In the genomic region with DNA sequence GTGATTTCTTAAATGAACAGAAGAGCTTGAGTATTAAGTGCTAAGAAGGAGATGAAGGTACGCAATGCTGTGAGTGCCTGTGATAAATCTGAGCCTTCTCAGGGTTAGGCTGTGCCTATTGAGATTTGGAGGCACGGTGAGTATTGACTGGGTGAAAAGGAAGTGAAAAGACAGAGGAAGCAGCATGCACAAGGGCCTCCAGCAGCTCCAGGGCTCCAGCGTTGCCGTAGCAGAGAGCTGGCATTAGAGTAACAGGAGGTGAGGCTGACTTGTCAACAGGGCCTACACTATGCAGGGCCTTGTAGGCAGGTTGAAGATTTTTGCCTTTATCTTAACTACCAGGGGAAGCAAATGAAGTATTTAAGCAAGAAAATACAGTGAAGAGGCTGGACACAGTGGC, we compare ENCODE assay signal across 20 cellular contexts. TPM values are rescaled to one million over a fixed set of nuclear protein-coding genes. Genes with fewer than 3 reads are reported as not detected.
A peak's percentile ranks its signal among the peaks of the same experiment; 100 is the strongest.
DNase-seq lines count a peak whose midpoint lies in the region; ATAC-seq and TF ChIP-seq lines count a peak whose summit lies in the region.
"Had no signal": no experiment of that assay in that cellular context is flagged by ENCODE, and none has a peak within 500 bp of the region (broad histone marks: within the 10 kb centered on the region; RNA-seq: fewer than 3 reads in every experiment).

No MANE protein-coding gene starts in this region.

- intact Hi-C loops in heart right ventricle (cut with DNase I) = no loop called here
- intact Hi-C loops in left ventricle myocardium superior (cut with micrococcal nuclease) = no loop called here
- intact Hi-C loops in right cardiac atrium (cut with DNase I) = no loop called here

- H2AFZ ChIP-seq in GM23248 = no peak overlapping the region

- in situ Hi-C loops in GM23248 (cut with MboI) = no loop called here

- no peaks in the 10 kb centered on the region for H3K79me2 ChIP-seq in GM23248 (ENCODE audit: insufficient read depth)

- H3K27me3 ChIP-seq in heart right ventricle = no peaks in the 10 kb centered on the region
- no peaks in the 10 kb centered on the region for H3K27me3 ChIP-seq in right cardiac atrium (ENCODE audit: control insufficient read depth, insufficient read depth)
- H3K27me3 ChIP-seq in thymus (ENCODE audit: control insufficient read depth, insufficient read depth) = no peaks in the 10 kb centered on the region
- peaks cover 4% of the 10 kb centered on the region; the same call in 1 of the 2 replicates for H3K27me3 ChIP-seq in GM23248 (replicated peaks; ENCODE audit: insufficient read depth)
- H3K27me3 ChIP-seq: dorsolateral prefrontal cortex, SJSA1, transverse colon had no signal

- H3K4me1 ChIP-seq in heart right ventricle (peaks cover 39 to 98% (median 74%) of the 10 kb centered on the region in 9 donors), right cardiac atrium (ENCODE audit: control insufficient read depth, insufficient read depth, low read length) (peaks cover 26% of the 10 kb centered on the region), thymus (ENCODE audit: control insufficient read depth, insufficient read depth, low read length) (peaks cover 13% of the 10 kb centered on the region), GM23248 (ENCODE audit: insufficient read depth) (0 out of 2 replicates have a peak, but pooled peaks cover 7% of the 10 kb centered on the region)
- H3K4me1 ChIP-seq: SJSA1 had no signal

- ATAC-seq in heart right ventricle (no peak), left ventricle myocardium superior (no peak), right cardiac atrium (no peak), GM18519 (IDR thresholded peaks at IDR 0.05; ENCODE audit: low FRiP score, unreplicated experiment) (no peak)
- ATAC-seq: HCT116 had no signal

- H3K9me3 ChIP-seq in heart right ventricle (no peaks in the 10 kb centered on the region), right cardiac atrium (ENCODE audit: control insufficient read depth, low read length) (no peaks in the 10 kb centered on the region), thymus (ENCODE audit: control insufficient read depth) (no peaks in the 10 kb centered on the region), GM23248 (ENCODE audit: low read depth) (no peaks in the 10 kb centered on the region)
- H3K9me3 ChIP-seq: Caco-2, SJSA1, transverse colon had no signal

- H3K9me2 ChIP-seq in GM23248 (ENCODE audit: insufficient read depth) = no peaks in the 10 kb centered on the region

- H3K27ac ChIP-seq in heart right ventricle = peak overlapping the region in 6 of 10 donors; percentile 2 to 90 (median 46)
- H3K27ac ChIP-seq in right cardiac atrium (ENCODE audit: low read length) = peak overlapping the region; percentile 47
- peak overlapping the region; percentile 68 for H3K27ac ChIP-seq in thymus (ENCODE audit: low read depth)
- no peak overlapping the region for H3K27ac ChIP-seq in GM23248
- H3K27ac ChIP-seq: SJSA1 had no signal

- WGBS in heart right ventricle, 2 donors = 47 to 69% methylated on average over 4 of the region's 4 CpGs
- 72% methylated on average over 4 of the region's 4 CpGs for WGBS in right cardiac atrium
- 68% methylated on average over 4 of the region's 4 CpGs for WGBS in thymus
- 77 to 85% methylated on average over 4 of the region's 4 CpGs for WGBS in GM23248 (ENCODE audit: low coverage in 1 of 2, low lambda C conversion rate in 2 of 2, missing lambda C conversion rate in 2 of 2), 2 experiments

- no peak overlapping the region for H3K9ac ChIP-seq in GM23248

- H3K4me3 ChIP-seq in heart right ventricle (no peak overlapping the region), right cardiac atrium (ENCODE audit: low read length) (no peak overlapping the region), thymus (ENCODE audit: low read length) (no peak overlapping the region), GM23248 (no peak overlapping the region)
- H3K4me3 ChIP-seq: dorsolateral prefrontal cortex, SJSA1, transverse colon had no signal

- H3K4me2 ChIP-seq in GM23248 (ENCODE audit: unreplicated experiment) = no peak overlapping the region

- no peaks in the 10 kb centered on the region for H4K20me1 ChIP-seq in GM23248 (ENCODE audit: insufficient read depth)

- no peaks in the 10 kb centered on the region for H3F3A ChIP-seq in GM23248 (ENCODE audit: insufficient read depth)

- TF ChIP-seq CTCF in heart right ventricle (IDR thresholded peaks at IDR 0.05) = no peak

- H3K36me3 ChIP-seq in heart right ventricle = peaks cover 0 to 30% (median 0%) of the 10 kb centered on the region in 9 donors
- no peaks in the 10 kb centered on the region for H3K36me3 ChIP-seq in thymus (ENCODE audit: control insufficient read depth, insufficient read depth)
- H3K36me3 ChIP-seq in GM23248 (ENCODE audit: low read depth) = no peaks in the 10 kb centered on the region
- H3K36me3 ChIP-seq: transverse colon had no signal

- DNase-seq in heart right ventricle (no peak), left ventricle myocardium superior (no peak), NCI-H82 treated with DMSO at 0.1 percent for 48 hours (lab: John Stamatoyannopoulos, UW; ENCODE audit: unreplicated experiment) (peak; percentile 16), right cardiac atrium (no peak), iPS-NIHi7 (ENCODE audit: extremely low spot score) (no peak), GM23248 (no peak)
- DNase-seq: ACHN; activated effector memory CD4-positive, alpha-beta T cell treated with anti-CD3 and anti-CD28 coated beads, Interleukin-2, amount 50 U/mL, for 16 hours; Caco-2; dorsolateral prefrontal cortex; GF-D8; NCI-H1417; NCI-H226; retina; stimulated activated CD4-positive, alpha-beta T cell treated with anti-CD3 and anti-CD28 coated beads, Interleukin-1b, Interleukin-23, amount 100 ng/mL, for 48 hours; transverse colon had no signal

RNA-seq across cellular contexts. Expression of a gene that starts 54.1 kb away (rescaled TPM):
- total RNA-seq in heart right ventricle (10 to 100 TPM; 35.2 to 57.6 (median 45.7) TPM), left ventricle myocardium superior (82.4 TPM), right cardiac atrium (10 to 100 TPM; 61.5 to 82.7 (median 76.2) TPM)
- polyA plus RNA-seq in heart right ventricle (10 to 100 TPM; 15.9 to 59.5 TPM), right cardiac atrium (39.8 TPM), thymus (260 TPM), GM23248 (2016; fragmentation: Nextera tagmentation; extraction: Ambion mirVana) (166 and 175 TPM in 2 replicates)
- 49.9 and 52.7 TPM in 2 replicates for total RNA-seq in GM23248 (2014; rRNA removed; shearing (Covaris generic))
